Comparison of ENCODE assay signal across 8 cellular contexts in the genomic region with DNA sequence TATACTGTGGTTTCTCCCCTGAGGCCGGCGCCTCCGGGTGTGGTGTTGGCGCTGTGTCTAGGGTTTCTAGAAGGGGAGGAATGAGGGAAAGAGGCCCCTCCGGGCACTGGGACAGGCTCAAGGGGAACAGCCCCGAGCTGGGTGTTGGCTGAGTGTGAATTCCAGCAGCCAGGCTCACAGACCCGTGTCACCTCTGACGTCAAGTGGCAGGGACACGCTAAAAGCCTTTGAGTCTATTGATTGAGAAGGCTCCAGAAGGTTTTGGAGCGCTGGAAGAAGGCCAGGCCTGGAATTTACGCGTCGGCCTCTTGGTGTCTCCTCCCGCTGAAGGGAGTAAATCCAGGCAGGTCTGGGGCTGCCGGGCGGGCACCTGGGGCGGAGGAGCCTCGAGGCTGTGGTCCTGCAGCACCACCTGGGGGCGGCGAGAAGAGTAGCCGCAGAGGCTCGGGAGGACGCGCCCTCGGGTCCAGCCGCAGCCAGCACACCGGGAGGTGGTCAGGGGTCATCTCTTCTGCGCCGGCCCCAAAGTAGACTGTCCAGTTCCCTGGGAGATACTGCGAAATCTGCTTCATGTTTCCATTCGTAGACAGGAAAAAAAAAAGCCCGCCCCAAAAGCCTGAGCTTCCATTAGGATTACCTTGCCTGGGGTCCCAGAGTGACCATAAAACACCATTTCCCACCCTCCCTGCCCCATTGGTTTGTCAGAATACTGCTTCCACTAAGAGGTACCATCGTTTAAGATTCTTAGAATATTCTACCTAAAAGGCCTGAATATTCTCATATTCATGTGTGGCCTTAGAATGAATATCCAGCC.
DNase-seq lines count a peak whose midpoint lies in the region; TF ChIP-seq lines count a peak whose summit lies in the region.

No MANE protein-coding gene starts in this region.

- CTCF ChIA-PET in HEK293T (lab: Yijun Ruan, JAX), result interaction anchor here (0.6 to 2.0 kb wide), 6 partner anchors 9 to 362 kb away, joined by 3 to 12 read pairs (median 4); no protein-coding TSS in a partner anchor
- CTCF ChIA-PET in activated naive CD4-positive, alpha-beta T cell treated with anti-CD3 and anti-CD28 coated beads for 36 hours (lab: Charles Lee), result interaction anchor here (0.5 to 1.7 kb wide), 17 partner anchors 9 to 783 kb away, joined by 3 to 10 read pairs (median 3); a partner anchor contains a TSS

- DNase-seq in GM04503 (ENCODE audit: low read depth) (peak; percentile 38), HEK293T (ENCODE audit: extremely low spot score) (peak; percentile 96), MM.1S (peak; percentile 88), SK-N-DZ (ENCODE audit: low spot score) (peak; percentile 94), globus pallidus (ENCODE audit: low spot score) (peak; percentile 38), osteoblast (ENCODE audit: insufficient read length, low spot score, missing footprints) (peak; percentile 98), testis (peak; percentile 88)
- DNase-seq in activated naive CD4-positive, alpha-beta T cell treated with anti-CD3 and anti-CD28 coated beads for 36 hours, result peak; percentile 81

- TF ChIP-seq POLR2A in testis (IDR thresholded peaks at IDR 0.05), result no peak

- no peak overlapping the region for H3K27ac Mint-ChIP-seq in activated naive CD4-positive, alpha-beta T cell treated with anti-CD3 and anti-CD28 coated beads for 36 hours

- H3K9ac ChIP-seq in MM.1S (ENCODE audit: low read length), result peak overlapping the region; percentile 32; the same call in 1 of the 2 replicates

- POLR2A ChIA-PET in HEK293T (lab: Yijun Ruan, JAX), result no interaction called here

- no peaks in the 10 kb centered on the region for H3K9me2 ChIP-seq in MM.1S (replicated peaks; ENCODE audit: insufficient read depth, low read length)

- TF ChIP-seq CTCF in MM.1S (IDR thresholded peaks at IDR 0.05; ENCODE audit: low read length) (peak; percentile 97), osteoblast (IDR thresholded peaks at IDR 0.05; ENCODE audit: extremely low read depth, low read depth, low read length) (peak; percentile 80), testis (IDR thresholded peaks at IDR 0.05) (peak; percentile 92 to 96 (median 95))

- H3K27me3 Mint-ChIP-seq in activated naive CD4-positive, alpha-beta T cell treated with anti-CD3 and anti-CD28 coated beads for 36 hours (ENCODE audit: low read depth), result no peaks in the 10 kb centered on the region

- WGBS in testis, 2 donors, result 3% methylated on average over 27 to 29 of the region's 33 CpGs

- H3K27ac ChIP-seq in MM.1S (ENCODE audit: low read length) (peak overlapping the region; percentile 30; the same call in 1 of the 2 replicates), osteoblast (ENCODE audit: low read depth, low read length) (no peak overlapping the region), testis (peak overlapping the region; percentile 19 to 75)

- H3K4me1 ChIP-seq in MM.1S (ENCODE audit: low read length) (no peaks in the 10 kb centered on the region), osteoblast (ENCODE audit: insufficient read depth, low read length) (no peaks in the 10 kb centered on the region), testis (peaks cover 6% of the 10 kb centered on the region)

- H3K36me3 ChIP-seq in MM.1S (replicated peaks; ENCODE audit: insufficient read depth, low read length) (no peaks in the 10 kb centered on the region), osteoblast (ENCODE audit: insufficient read depth, low read length) (no peaks in the 10 kb centered on the region), testis (ENCODE audit: low read depth, missing control alignments) (no peaks in the 10 kb centered on the region)

- no peaks in the 10 kb centered on the region for H3K36me3 Mint-ChIP-seq in activated naive CD4-positive, alpha-beta T cell treated with anti-CD3 and anti-CD28 coated beads for 36 hours (ENCODE audit: low read depth)

- H3K79me2 ChIP-seq in MM.1S (ENCODE audit: low read length) (no peaks in the 10 kb centered on the region), osteoblast (ENCODE audit: insufficient read depth, low read length) (no peaks in the 10 kb centered on the region)

- peak overlapping the region; percentile 82 for H2AFZ ChIP-seq in MM.1S (ENCODE audit: low read length)
- H2AFZ ChIP-seq in osteoblast (ENCODE audit: low read length), result peak overlapping the region; percentile 87

- H3K9me3 Mint-ChIP-seq in activated naive CD4-positive, alpha-beta T cell treated with anti-CD3 and anti-CD28 coated beads for 36 hours, result no peaks in the 10 kb centered on the region

- H3K9me3 ChIP-seq in MM.1S (replicated peaks; ENCODE audit: insufficient read depth, low read length) (no peaks in the 10 kb centered on the region), osteoblast (ENCODE audit: low read depth, low read length) (no peaks in the 10 kb centered on the region), testis (no peaks in the 10 kb centered on the region)

- peaks cover 12% of the 10 kb centered on the region for H3K27me3 ChIP-seq in MM.1S (replicated peaks; ENCODE audit: insufficient read depth, low read length)
- H3K27me3 ChIP-seq in osteoblast (ENCODE audit: insufficient read depth, low read length), result peaks cover 23% of the 10 kb centered on the region
- H3K27me3 ChIP-seq in testis, result no peaks in the 10 kb centered on the region

- peak overlapping the region; percentile 93 for H3K4me2 ChIP-seq in MM.1S (ENCODE audit: low read depth, low read length)
- peak overlapping the region; percentile 91 for H3K4me2 ChIP-seq in osteoblast (ENCODE audit: insufficient read depth, low read length)

- H3K4me1 Mint-ChIP-seq in activated naive CD4-positive, alpha-beta T cell treated with anti-CD3 and anti-CD28 coated beads for 36 hours (ENCODE audit: low read depth), result no peaks in the 10 kb centered on the region

- intact Hi-C loops in activated naive CD4-positive, alpha-beta T cell treated with anti-CD3 and anti-CD28 coated beads for 36 hours (cut with micrococcal nuclease), result loop anchor here (1.0 kb wide), 5 partner anchors 42 to 616 kb away; no protein-coding TSS in a partner anchor
- intact Hi-C loops in testis (cut with DNase I; ENCODE audit: low total_unique reads), result no loop called here

- peak overlapping the region; percentile 61 for H3K4me3 Mint-ChIP-seq in activated naive CD4-positive, alpha-beta T cell treated with anti-CD3 and anti-CD28 coated beads for 36 hours

- no peaks in the 10 kb centered on the region for H3F3A ChIP-seq in MM.1S (ENCODE audit: insufficient read depth, low read length)

- H4K20me1 ChIP-seq in MM.1S (ENCODE audit: insufficient read depth, low read length) (no peaks in the 10 kb centered on the region), osteoblast (ENCODE audit: insufficient read depth, low read length) (no peaks in the 10 kb centered on the region)

- H3K4me3 ChIP-seq in MM.1S (ENCODE audit: low read length) (peak overlapping the region; percentile 67), osteoblast (ENCODE audit: insufficient read depth, low read length) (peak overlapping the region; percentile 71), testis (peak overlapping the region; percentile 10 to 21)

TF ChIP-seq in HEK293T, 16 proteins besides CTCF, POLR2A, EP300 and RAD21:
- TF ChIP-seq SUZ12 (IDR thresholded peaks at IDR 0.05) (no peak), L3MBTL2 (conservative IDR thresholded peaks at IDR 0.05) (peak; percentile 84), ELF4 (IDR thresholded peaks at IDR 0.05) (no peak), TARDBP (IDR thresholded peaks at IDR 0.05) (no peak), CTBP1 (IDR thresholded peaks at IDR 0.05; ENCODE audit: borderline replicate concordance) (no peak), ARNT (IDR thresholded peaks at IDR 0.05) (0 out of 2 replicates have a peak, but pooled peaks have one; percentile 24), SP1 (IDR thresholded peaks at IDR 0.05) (no peak), BHLHE40 (IDR thresholded peaks at IDR 0.05; ENCODE audit: borderline replicate concordance) (no peak), LEF1 (IDR thresholded peaks at IDR 0.05; ENCODE audit: borderline replicate concordance) (0 out of 2 replicates have a peak, but pooled peaks have one; percentile 61)
TF ChIP-seq in HEK293T: peak in this region for 3.

Comparison
In these comparisons a context has a peak if more than half of its experiments do, and no peak if none do; other contexts are left out.
1. DNase-seq: peak in every context shown above with its lines; median percentile 98 in osteoblast; 96 in HEK293T; 94 in SK-N-DZ; 88 in MM.1S; 88 in testis; 81 in activated naive CD4-positive, alpha-beta T cell treated with anti-CD3 and anti-CD28 coated beads for 36 hours; 38 in GM04503; 38 in globus pallidus.
2. H3K4me3 ChIP-seq: peak in every context shown above with its lines; median percentile 71 in osteoblast; 67 in MM.1S; 16 in testis.